In genomic region chr18:66760559-66760958, GRCh38 we compare ENCODE assay signal across 36 cellular contexts.
"Had no signal": no experiment of that assay in that cellular context is flagged by ENCODE, and none has a peak within 500 bp of the region (broad histone marks: within the 10 kb centered on the region; RNA-seq: fewer than 3 reads in every experiment).

No MANE protein-coding gene starts in this region.

- H3K27me3 ChIP-seq: MG63 had no signal

- H3K9me3 ChIP-seq: MG63 had no signal

- H3K36me3 ChIP-seq: MG63 had no signal

- DNase-seq: Karpas-422, Kasumi-1, MG63, MM.1S, MV-4-11, NCI-H1048, NCI-H1092, NCI-H1092 treated with DMSO at 0.1 percent for 48 hours, NCI-H1105, NCI-H1105 treated with DMSO at 0.1 percent for 48 hours, NCI-H1417, NCI-H1417 treated with DMSO at 0.1 percent for 48 hours, NCI-H1436, NCI-H1436 treated with DMSO at 0.1 percent for 48 hours, NCI-H146, NCI-H1694, NCI-H1694 treated with DMSO at 0.1 percent for 48 hours, NCI-H187, NCI-H187 treated with DMSO at 0.1 percent for 48 hours, NCI-H1930, NCI-H2029, NCI-H2029 treated with DMSO at 0.1 percent for 48 hours, NCI-H2081, NCI-H2081 treated with DMSO at 0.1 percent for 48 hours, NCI-H2107, NCI-H2171, NCI-H2171 treated with DMSO at 0.1 percent for 48 hours, NCI-H2227 treated with DMSO at 0.1 percent for 48 hours, NCI-H226, NCI-H345, NCI-H446, NCI-H446 treated with DMSO at 0.1 percent for 48 hours, NCI-H510A, NCI-H510A treated with DMSO at 0.1 percent for 48 hours, NCI-H524, NCI-H524 treated with DMSO at 0.1 percent for 48 hours had no signal

- H3K4me3 ChIP-seq: MG63 had no signal
